Comparison of ENCODE assay signal across 12 cellular contexts in genomic region chrX:103357871-103358270, GRCh38. TPM values are rescaled to one million over a fixed set of nuclear protein-coding genes. Genes with fewer than 3 reads are reported as not detected.
A peak's percentile ranks its signal among the peaks of the same experiment; 100 is the strongest.
DNase-seq lines count a peak whose midpoint lies in the region; ATAC-seq, FAIRE-seq and TF ChIP-seq lines count a peak whose summit lies in the region.
"Had no signal": no experiment of that assay in that cellular context is flagged by ENCODE, and none has a peak within 500 bp of the region (broad histone marks: within the 10 kb centered on the region; RNA-seq: fewer than 3 reads in every experiment).

No MANE protein-coding gene starts in this region.

- FAIRE-seq in D721Med (lab: Jason Lieb, UNC), result no peak
- FAIRE-seq: TTC549 had no signal

- H3K4me3 ChIP-seq in AG04449 (ENCODE audit: low read depth, low read length), result peak overlapping the region; percentile 79
- H3K4me3 ChIP-seq in HUES64 (ENCODE audit: low read length), result peak overlapping the region; percentile 93
- peak overlapping the region; percentile 84 for H3K4me3 ChIP-seq in endocrine pancreas (ENCODE audit: control insufficient read depth, insufficient read depth, low read length)

- TF ChIP-seq CTCF in AG04449 (IDR thresholded peaks at IDR 0.05; ENCODE audit: insufficient read depth, low read length, missing control alignments) (no peak), nephron progenitor cell (IDR thresholded peaks at IDR 0.05) (no peak), D721Med (IDR thresholded peaks at IDR 0.05; ENCODE audit: insufficient read depth, missing control alignments) (no peak)

- peaks cover 15% of the 10 kb centered on the region for H3K9me3 Mint-ChIP-seq in nephron progenitor cell
- H3K9me3 Mint-ChIP-seq: natural killer cell had no signal

- H3K36me3 ChIP-seq in HUES64 (ENCODE audit: insufficient read depth, low read length) (peaks cover 9% of the 10 kb centered on the region), endocrine pancreas (ENCODE audit: control insufficient read depth, insufficient read depth, low read length) (no peaks in the 10 kb centered on the region)

- H3K27ac Mint-ChIP-seq in nephron progenitor cell, result no peak overlapping the region
- H3K27ac Mint-ChIP-seq: natural killer cell had no signal

- no peaks in the 10 kb centered on the region for H3K27me3 Mint-ChIP-seq in nephron progenitor cell (ENCODE audit: low read depth, poor library complexity)

- peaks cover 17% of the 10 kb centered on the region for H3K36me3 Mint-ChIP-seq in nephron progenitor cell (ENCODE audit: low read depth)
- H3K36me3 Mint-ChIP-seq: natural killer cell had no signal

- WGBS in HUES64, result no CpG with 5 or more reads among the region's 2 CpGs

- POLR2A ChIA-PET in AG04449 (lab: Yijun Ruan, JAX), result no interaction called here

- peaks cover 24% of the 10 kb centered on the region for H3K4me1 Mint-ChIP-seq in nephron progenitor cell

- no peak for ATAC-seq in HG03520 (IDR thresholded peaks at IDR 0.05; ENCODE audit: unreplicated experiment)
- ATAC-seq: natural killer cell had no signal

- H3K4me1 ChIP-seq in HUES64 (ENCODE audit: insufficient read depth, low read length) (peaks cover 17% of the 10 kb centered on the region), endocrine pancreas (ENCODE audit: control insufficient read depth, insufficient read depth, low read length) (peaks cover 4% of the 10 kb centered on the region)

- DNase-seq in AG04449 (ENCODE audit: low read depth, low spot score) (no peak), nephron progenitor cell (no peak), D721Med (ENCODE audit: insufficient read length, low spot score) (no peak), mesenteric fat pad (ENCODE audit: low spot score) (no peak), NCI-H1436 treated with DMSO at 0.1 percent for 48 hours (lab: John Stamatoyannopoulos, UW) (no peak)
- DNase-seq: natural killer cell; NCI-H1694; stimulated activated CD4-positive, alpha-beta T cell treated with anti-CD3 and anti-CD28 coated beads, Interleukin-4, amount 100 ng/mL, for 4 hours had no signal

- H3K9me3 ChIP-seq in HUES64 (ENCODE audit: insufficient read depth, low read depth, low read length), result no peaks in the 10 kb centered on the region
- no peaks in the 10 kb centered on the region for H3K9me3 ChIP-seq in endocrine pancreas (ENCODE audit: control insufficient read depth, low read length)

- H3K27me3 ChIP-seq in HUES64 (ENCODE audit: insufficient read depth, low read length) (no peaks in the 10 kb centered on the region), endocrine pancreas (ENCODE audit: control insufficient read depth, insufficient read depth, low read length) (no peaks in the 10 kb centered on the region)

- H3K4me3 Mint-ChIP-seq in nephron progenitor cell, result peak overlapping the region; percentile 97

- H3K9ac ChIP-seq in HUES64 (ENCODE audit: low read depth, low read length) (peak overlapping the region; percentile 79; the same call in 1 of the 2 replicates), endocrine pancreas (ENCODE audit: control insufficient read depth, insufficient read depth, low read length) (no peak overlapping the region)

- CTCF ChIA-PET in AG04449 (lab: Yijun Ruan, JAX), result no interaction called here

- no peak overlapping the region for H3K27ac ChIP-seq in HUES64 (ENCODE audit: low read depth, low read length)

RNA-seq across cellular contexts. Expression of gene TCEAL9, which starts 1.6 kb away (rescaled TPM):
- polyA plus RNA-seq in HUES64 (2013, experiment 1 of 2), result 66.1 TPM
- 99.9 TPM for polyA plus RNA-seq in HUES64 (2013, experiment 2 of 2)
- total RNA-seq in mesenteric fat pad, result 48.1 TPM

RNA-seq across cellular contexts. Expression of gene BEX3, which starts 18.5 kb away (rescaled TPM):
- polyA plus RNA-seq in HUES64 (2013, experiment 1 of 2), result 401 TPM
- polyA plus RNA-seq in HUES64 (2013, experiment 2 of 2), result 452 TPM
- 63.9 TPM for total RNA-seq in mesenteric fat pad

RNA-seq across cellular contexts. Expression of gene TCEAL7, which starts 27.8 kb away (rescaled TPM):
- polyA plus RNA-seq in HUES64 (2013, experiment 1 of 2), result 11.6 TPM
- polyA plus RNA-seq in HUES64 (2013, experiment 2 of 2), result 23.7 TPM
- 2.4 TPM for total RNA-seq in mesenteric fat pad
- total RNA-seq: natural killer cell had no signal

RNA-seq across cellular contexts. Expression of gene BEX2, which starts 47.1 kb away (rescaled TPM):
- 39.9 TPM for polyA plus RNA-seq in HUES64 (2013, experiment 1 of 2)
- 37.5 TPM for polyA plus RNA-seq in HUES64 (2013, experiment 2 of 2)
- total RNA-seq in mesenteric fat pad, result not detected
